In genomic region chr3:95627293-95627692, GRCh38 we compare ENCODE assay signal across 25 cellular contexts.
DNase-seq lines count a peak whose midpoint lies in the region; ATAC-seq, FAIRE-seq and TF ChIP-seq lines count a peak whose summit lies in the region.
"Had no signal": no experiment of that assay in that cellular context is flagged by ENCODE, and none has a peak within 500 bp of the region (broad histone marks: within the 10 kb centered on the region; RNA-seq: fewer than 3 reads in every experiment).

No MANE protein-coding gene starts in this region.

- H3K27me3 ChIP-seq in HUES64 (ENCODE audit: insufficient read depth, low read length) (no peaks in the 10 kb centered on the region), H1 (replicated peaks in 1 of 4; ENCODE audit: control insufficient read depth in 3 of 4, extremely low read depth in 1 of 4, insufficient read depth in 3 of 4, low read length in 3 of 4) (no peaks in the 10 kb centered on the region), neuronal stem cell (ENCODE audit: control insufficient read depth in 3 of 3, insufficient read depth in 3 of 3, low read depth in 1 of 3, low read length in 3 of 3) (no peaks in the 10 kb centered on the region)
- H3K27me3 ChIP-seq: BLaER1, SJSA1 had no signal

- WGBS in HUES64, result 91% methylated on average over 4 of the region's 4 CpGs
- WGBS in H1 (ENCODE audit: extremely low coverage in 1 of 2, insufficient coverage in 1 of 2, insufficient read length in 1 of 2, insufficient replicate concordance in 2 of 2, low coverage in 1 of 2, low lambda C conversion rate in 2 of 2, missing lambda C conversion rate in 1 of 2), 2 experiments, result 82% methylated on average over 4 of the region's 4 CpGs; no CpG with 5 or more reads in 1 of the 2 experiments
- no CpG with 5 or more reads among the region's 4 CpGs for WGBS in neuronal stem cell (ENCODE audit: extremely low coverage in 2 of 2, insufficient read length in 2 of 2, insufficient replicate concordance in 1 of 2), 2 donors

- H3K9ac ChIP-seq in HUES64 (ENCODE audit: low read depth, low read length), result no peak overlapping the region
- no peak overlapping the region for H3K9ac ChIP-seq in H1 (replicated peaks in 1 of 4; ENCODE audit: extremely low read depth in 1 of 4, low read depth in 3 of 4, low read length in 3 of 4)
- H3K9ac ChIP-seq in neuronal stem cell (ENCODE audit: low read depth, low read length, poor library complexity), result no peak overlapping the region
- H3K9ac ChIP-seq: BLaER1 had no signal

- no peak overlapping the region for H3K4ac ChIP-seq in H1 (replicated peaks; ENCODE audit: insufficient read length, low read depth, low read length)
- no peak overlapping the region for H3K4ac ChIP-seq in neuronal stem cell (ENCODE audit: low read length)

- H2AFZ ChIP-seq in H1 (ENCODE audit: low read length) (peak overlapping the region; percentile 96), neuronal stem cell (ENCODE audit: low read length) (peak overlapping the region; percentile 60)

- no peak overlapping the region for H3K18ac ChIP-seq in H1 (ENCODE audit: extremely low read depth, low read length)
- H3K18ac ChIP-seq in neuronal stem cell (ENCODE audit: low read length), result no peak overlapping the region

- no peak for TF ChIP-seq RAD21 in H1 (IDR thresholded peaks at IDR 0.05 in 1 of 2, conservative IDR thresholded peaks at IDR 0.05 in 1 of 2; ENCODE audit: low read depth in 2 of 2, low read length in 2 of 2)

- POLR2A ChIA-PET in H1 (lab: Charles Lee; ENCODE audit: partially characterized antibody), result interaction anchor here (0.9 kb wide), 1 partner anchor 12 kb away, joined by 3 read pairs; no protein-coding TSS in a partner anchor

- H3K36me3 ChIP-seq in HUES64 (ENCODE audit: insufficient read depth, low read length) (no peaks in the 10 kb centered on the region), H1 (ENCODE audit: control insufficient read depth in 2 of 4, insufficient read depth in 4 of 4, low read length in 3 of 4) (no peaks in the 10 kb centered on the region), neuronal stem cell (replicated peaks in 1 of 2; ENCODE audit: control insufficient read depth in 2 of 2, insufficient read depth in 2 of 2, low read length in 2 of 2) (no peaks in the 10 kb centered on the region)
- H3K36me3 ChIP-seq: BLaER1, SJSA1 had no signal

- H4K91ac ChIP-seq in H1 (replicated peaks; ENCODE audit: insufficient read length, low read length) (no peak overlapping the region), neuronal stem cell (ENCODE audit: low read depth, low read length, poor library complexity) (no peak overlapping the region)

- no peak for TF ChIP-seq POLR2A in H1 (IDR thresholded peaks at IDR 0.05; ENCODE audit: control extremely low read depth in 1 of 2, low read depth in 2 of 2, low read length in 2 of 2)

- H3K23me2 ChIP-seq in H1 (ENCODE audit: low read depth, low read length), result no peaks in the 10 kb centered on the region

- H2BK120ac ChIP-seq in H1 (replicated peaks; ENCODE audit: low read depth, low read length), result no peak overlapping the region
- no peak overlapping the region for H2BK120ac ChIP-seq in neuronal stem cell (ENCODE audit: low read depth, low read length)

- no peaks in the 10 kb centered on the region for H3K79me1 ChIP-seq in H1 (ENCODE audit: low read depth, low read length)
- no peaks in the 10 kb centered on the region for H3K79me1 ChIP-seq in neuronal stem cell (ENCODE audit: low read depth, low read length)

- no peak overlapping the region for H3K4me3 ChIP-seq in HUES64 (ENCODE audit: low read length)
- no peak overlapping the region for H3K4me3 ChIP-seq in H1 (ENCODE audit: extremely low read depth in 1 of 4, insufficient read depth in 2 of 4, low read depth in 3 of 4, low read length in 4 of 4)
- H3K4me3 ChIP-seq in neuronal stem cell (ENCODE audit: low read length in 2 of 2), result no peak overlapping the region
- H3K4me3 ChIP-seq: BLaER1, SJSA1 had no signal

- H3K23ac ChIP-seq in H1 (ENCODE audit: insufficient read length), result no peak overlapping the region
- H3K23ac ChIP-seq in neuronal stem cell (ENCODE audit: low read depth, low read length, poor library complexity), result no peak overlapping the region

- peak; percentile 31 for FAIRE-seq in GM19239 (lab: Jason Lieb, UNC)
- no peak for FAIRE-seq in H1 (lab: Jason Lieb, UNC)

- no peaks in the 10 kb centered on the region for H4K20me1 ChIP-seq in H1 (replicated peaks in 1 of 2; ENCODE audit: control insufficient read depth in 1 of 2, insufficient read depth in 2 of 2, low read length in 2 of 2)
- H4K20me1 ChIP-seq: BLaER1 had no signal

- H3K79me2 ChIP-seq in H1 (ENCODE audit: control insufficient read depth in 1 of 2, insufficient read depth in 2 of 2, low read length in 2 of 2), result no peaks in the 10 kb centered on the region

- no peak overlapping the region for H3K56ac ChIP-seq in H1 (replicated peaks; ENCODE audit: insufficient read length, low read depth, low read length)

- H3K14ac ChIP-seq in H1 (ENCODE audit: insufficient read length) (no peak overlapping the region), neuronal stem cell (ENCODE audit: low read length) (no peak overlapping the region)

- ATAC-seq in GM21390 (IDR thresholded peaks at IDR 0.05; ENCODE audit: unreplicated experiment), result no peak
- ATAC-seq: PC-3, Right ventricle myocardium inferior, T-cell had no signal

- H2AK5ac ChIP-seq in H1 (ENCODE audit: low read depth, low read length), result no peak overlapping the region
- H2AK5ac ChIP-seq in neuronal stem cell (ENCODE audit: low read depth, low read length), result no peak overlapping the region

- CTCF ChIA-PET in H1 (lab: Charles Lee; ENCODE audit: partially characterized antibody), result no interaction called here

- TF ChIP-seq EP300 in H1 (IDR thresholded peaks at IDR 0.05; ENCODE audit: borderline replicate concordance in 1 of 2, low read depth in 2 of 2, low read length in 2 of 2), result no peak

- H3K27ac ChIP-seq in HUES64 (ENCODE audit: low read depth, low read length) (peak overlapping the region; percentile 10; the same call in 1 of the 2 replicates), H1 (ENCODE audit: low read depth, low read length) (no peak overlapping the region), neuronal stem cell (replicated peaks; ENCODE audit: low read length) (no peak overlapping the region)
- H3K27ac ChIP-seq: BLaER1, HL-60, SJSA1 had no signal

- H2BK15ac ChIP-seq in H1 (ENCODE audit: low read length) (no peak overlapping the region), neuronal stem cell (ENCODE audit: low read length) (no peak overlapping the region)

- H2BK12ac ChIP-seq in H1 (ENCODE audit: low read depth, low read length), result no peak overlapping the region
- H2BK12ac ChIP-seq in neuronal stem cell (ENCODE audit: low read length), result no peak overlapping the region

- no peak for DNase-seq in GM19239 (ENCODE audit: insufficient read length, low spot score)
- no peak for DNase-seq in H1 (ENCODE audit: low read depth in 1 of 2, low spot score in 2 of 2)
- no peak for DNase-seq in neuronal stem cell (ENCODE audit: low spot score)
- no peak for DNase-seq in activated CD8-positive, alpha-beta memory T cell treated with anti-CD3 and anti-CD28 coated beads for 24 hours
- DNase-seq in islet precursor cell, result no peak
- DNase-seq: CD4-positive, CD25-positive, alpha-beta regulatory T cell; DMS153; DND-41; H7; NCI-H1048; NCI-H1417 treated with DMSO at 0.1 percent for 48 hours; NCI-H1694 treated with DMSO at 0.1 percent for 48 hours; NCI-H2081 treated with DMSO at 0.1 percent for 48 hours; NCI-H2171; NCI-H345; NCI-H510A treated with DMSO at 0.1 percent for 48 hours; NCI-H748 treated with DMSO at 0.1 percent for 48 hours; PC-3; T-cell had no signal

- no peak overlapping the region for H3K4me2 ChIP-seq in H1 (ENCODE audit: insufficient read depth in 1 of 2, low read depth in 2 of 2, low read length in 2 of 2)
- no peak overlapping the region for H3K4me2 ChIP-seq in neuronal stem cell (ENCODE audit: insufficient read depth, low read length, poor library complexity, severe bottlenecking)
- H3K4me2 ChIP-seq: BLaER1 had no signal

- H2BK20ac ChIP-seq in H1 (ENCODE audit: low read length), result no peak overlapping the region

- H3K4me1 ChIP-seq in HUES64 (ENCODE audit: insufficient read depth, low read length) (peaks cover 29% of the 10 kb centered on the region), H1 (replicated peaks in 1 of 4; ENCODE audit: control insufficient read depth in 3 of 4, insufficient read depth in 4 of 4, low read length in 3 of 4) (no peaks in the 10 kb centered on the region; a peak in 1 of 7 replicates), neuronal stem cell (ENCODE audit: control insufficient read depth in 2 of 2, insufficient read depth in 1 of 2, low read depth in 1 of 2, low read length in 2 of 2) (no peaks in the 10 kb centered on the region)
- H3K4me1 ChIP-seq: BLaER1, SJSA1 had no signal

- H2BK5ac ChIP-seq in H1 (ENCODE audit: low read depth, low read length) (no peak overlapping the region), neuronal stem cell (ENCODE audit: low read length) (no peak overlapping the region)

- H3K9me3 ChIP-seq in HUES64 (ENCODE audit: insufficient read depth, low read depth, low read length) (no peaks in the 10 kb centered on the region), H1 (ENCODE audit: insufficient read depth in 2 of 2, low read depth in 1 of 2, low read length in 1 of 2) (no peaks in the 10 kb centered on the region), neuronal stem cell (replicated peaks in 1 of 2; ENCODE audit: control insufficient read depth in 2 of 2, insufficient read depth in 1 of 2, low read depth in 1 of 2, low read length in 2 of 2) (no peaks in the 10 kb centered on the region)
- H3K9me3 ChIP-seq: BLaER1, SJSA1 had no signal

- no peak overlapping the region for H4K5ac ChIP-seq in H1 (ENCODE audit: insufficient read length, low read depth, low read length)

- TF ChIP-seq CTCF in H1 (IDR thresholded peaks at IDR 0.05; ENCODE audit: control extremely low read depth in 1 of 3, insufficient read depth in 1 of 3, low read depth in 1 of 3, low read length in 3 of 3), result no peak

- no peak overlapping the region for H4K8ac ChIP-seq in H1 (ENCODE audit: extremely low read depth, insufficient read depth, low read length)
- H4K8ac ChIP-seq in neuronal stem cell (ENCODE audit: low read depth, low read length), result no peak overlapping the region

TF ChIP-seq in H1, 55 proteins besides CTCF, POLR2A, EP300 and RAD21 (continues in another document):
- no peak for TF ChIP-seq SP1 (IDR thresholded peaks at IDR 0.05; ENCODE audit: low read depth, low read length)
